9 cellular contexts compared by ENCODE assay signal in the genomic region with DNA sequence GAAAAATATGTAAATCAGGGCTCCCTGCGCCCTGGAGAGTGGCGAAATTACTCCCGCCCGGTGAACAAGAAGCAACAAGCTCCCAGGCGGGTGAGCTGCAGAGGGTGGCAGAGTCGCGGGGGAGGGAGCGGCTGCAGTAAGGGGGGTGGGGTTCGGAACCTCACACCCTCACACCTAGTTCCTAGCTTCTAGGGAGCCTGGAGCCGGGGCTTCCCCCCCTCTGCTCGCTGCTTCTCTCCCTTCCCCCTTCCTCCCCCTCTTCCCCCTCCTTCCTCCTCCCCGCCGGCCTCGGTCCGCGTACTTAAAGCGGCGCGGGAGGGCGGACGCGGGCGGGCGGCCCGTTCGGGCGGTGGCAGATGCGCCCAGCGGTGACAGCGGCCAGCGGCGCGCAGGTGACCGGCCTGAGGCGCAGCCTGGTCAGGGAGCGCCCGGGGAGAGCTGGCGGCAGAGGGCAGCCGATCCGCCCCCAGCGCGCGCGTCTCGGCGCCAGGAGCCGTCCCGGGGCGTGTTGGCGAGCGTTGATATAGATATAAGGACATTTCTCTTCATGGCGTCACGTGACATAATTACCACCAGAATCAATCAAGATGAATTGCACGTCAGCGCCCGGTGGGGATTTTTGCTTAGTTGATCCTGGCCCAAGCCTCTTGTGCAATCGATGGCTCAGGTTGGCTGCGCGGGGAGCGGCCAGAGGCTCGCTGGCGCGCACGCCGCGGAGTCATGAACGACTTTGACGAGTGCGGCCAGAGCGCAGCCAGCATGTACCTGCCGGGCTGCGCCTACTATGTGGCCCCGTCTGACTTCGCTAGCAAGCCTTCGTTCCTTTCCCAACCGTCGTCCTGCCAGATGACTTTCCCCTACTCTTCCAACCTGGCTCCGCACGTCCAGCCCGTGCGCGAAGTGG. TPM values are rescaled to one million over a fixed set of nuclear protein-coding genes. Genes with fewer than 3 reads are reported as not detected.
DNase-seq lines count a peak whose midpoint lies in the region; ATAC-seq and TF ChIP-seq lines count a peak whose summit lies in the region.
"Had no signal": no experiment of that assay in that cellular context is flagged by ENCODE, and none has a peak within 500 bp of the region (broad histone marks: within the 10 kb centered on the region; RNA-seq: fewer than 3 reads in every experiment).

HOXD11 (plus strand) TSS at position 645 of the 904 bp plus-strand sequence; CDS start at position 721, 76 bp downstream.

- no peak within 1 kb of the TSS for H2AFZ ChIP-seq in ACC112 (ENCODE audit: low read length, unreplicated experiment)

- no peaks in the 10 kb centered on the region for H3K79me2 ChIP-seq in ACC112 (ENCODE audit: control insufficient read depth, insufficient read depth, low read length, unreplicated experiment)

- no peaks in the 10 kb centered on the region for H3K9me3 ChIP-seq in skeletal muscle tissue (ENCODE audit: control insufficient read depth in 3 of 3, low read length in 3 of 3)
- H3K9me3 ChIP-seq: adrenal gland had no signal

- peaks cover 97% of the 10 kb centered on the region for H3K27me3 ChIP-seq in ACC112 (ENCODE audit: insufficient read depth, low read length)
- H3K27me3 ChIP-seq in skeletal muscle tissue (ENCODE audit: control insufficient read depth in 3 of 3, insufficient read depth in 3 of 3, low read length in 3 of 3) = peaks cover 88 to 96% (median 91%) of the 10 kb centered on the region in 3 donors

- no peak within 1 kb of the TSS for H3K27ac ChIP-seq in ACC112 (ENCODE audit: low read depth, low read length)
- H3K27ac ChIP-seq in skeletal muscle tissue (ENCODE audit: low read depth, low read length) = no peak within 1 kb of the TSS
- H3K27ac ChIP-seq: adrenal gland had no signal

- DNase-seq in SHP77 (lab: John Stamatoyannopoulos, UW) (peak; percentile 53 to 73), fibroblast of villous mesenchyme (ENCODE audit: low read depth) (peak; percentile 83), amniotic stem cell (lab: John Stamatoyannopoulos, UW) (no peak)

- H3K4me1 ChIP-seq in ACC112 (ENCODE audit: control insufficient read depth, insufficient read depth, low read length, unreplicated experiment) = peaks cover 8% of the 10 kb centered on the region
- peaks cover 8 to 26% (median 16%) of the 10 kb centered on the region in 3 donors for H3K4me1 ChIP-seq in skeletal muscle tissue (ENCODE audit: control insufficient read depth in 3 of 3, insufficient read depth in 3 of 3, low read length in 3 of 3)

- ATAC-seq in HG03432 (IDR thresholded peaks at IDR 0.05; ENCODE audit: unreplicated experiment) (peak; percentile 43), HG02885 (IDR thresholded peaks at IDR 0.05; ENCODE audit: poor library complexity, unreplicated experiment) (no peak), GM19351 (IDR thresholded peaks at IDR 0.05; ENCODE audit: unreplicated experiment) (no peak)

- no peaks in the 10 kb centered on the region for H3K36me3 ChIP-seq in ACC112 (ENCODE audit: insufficient read depth, low read length)
- H3K36me3 ChIP-seq in skeletal muscle tissue (ENCODE audit: control insufficient read depth in 3 of 3, insufficient read depth in 3 of 3, low read length in 3 of 3) = no peaks in the 10 kb centered on the region
- H3K36me3 ChIP-seq: adrenal gland had no signal

- no peak for TF ChIP-seq CTCF in fibroblast of villous mesenchyme (IDR thresholded peaks at IDR 0.05; ENCODE audit: insufficient read depth, low read depth, low read length)

- H3K4me3 ChIP-seq in ACC112 (ENCODE audit: low read depth, low read length) (peak within 1 kb of the TSS; percentile 65), fibroblast of villous mesenchyme (ENCODE audit: low read depth, low read length) (peak within 1 kb of the TSS; percentile 63), skeletal muscle tissue (ENCODE audit: low read length in 3 of 3) (peak within 1 kb of the TSS in 2 of 3 donors; percentile 35 to 52)

- no peak within 1 kb of the TSS for H3K9ac ChIP-seq in skeletal muscle tissue (ENCODE audit: low read depth in 1 of 3, low read length in 3 of 3)

RNA-seq across cellular contexts. Expression of gene HOXD11, which starts in this region (rescaled TPM):
- total RNA-seq in fibroblast of villous mesenchyme = 26.4 and 42.3 TPM in 2 replicates
- total RNA-seq in skeletal muscle tissue = not detected
- total RNA-seq: adrenal gland had no signal

Comparison
In these comparisons a context has a peak if more than half of its experiments do, and no peak if none do; other contexts are left out.
1. RNA of gene HOXD11 (total RNA-seq): 26.4 to 42.3 TPM in fibroblast of villous mesenchyme; not detected in skeletal muscle tissue (single experiment); every median in the first group is over 10 times any median in the second.
2. Peak in every context shown above with its lines, with median percentiles within 50 percentile points of each other: H3K4me3 ChIP-seq.